In the genomic region with DNA sequence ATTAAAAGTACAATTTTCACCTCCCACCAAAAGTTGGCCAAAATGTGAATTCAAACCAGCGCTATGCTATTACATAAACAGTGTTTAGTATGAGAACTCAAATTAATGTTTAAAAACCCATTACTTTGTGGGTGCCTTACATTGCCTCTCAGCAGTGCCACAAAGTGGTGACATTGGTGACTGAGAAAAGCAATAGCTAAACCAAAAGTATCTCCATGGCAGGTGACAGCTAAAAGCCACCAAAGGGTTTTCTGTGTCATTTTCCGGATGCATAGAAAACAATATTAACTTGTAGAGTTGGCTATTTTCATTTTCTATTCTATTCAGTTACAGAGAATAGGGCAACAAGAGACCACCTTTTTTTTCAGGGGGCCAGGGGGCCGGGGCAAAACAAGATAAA, we compare ENCODE assay signal across 19 cellular contexts.
"Had no signal": no experiment of that assay in that cellular context is flagged by ENCODE, and none has a peak within 500 bp of the region (broad histone marks: within the 10 kb centered on the region; RNA-seq: fewer than 3 reads in every experiment).

No MANE protein-coding gene starts in this region.

- ATAC-seq: effector memory CD8-positive, alpha-beta T cell; gastrocnemius medialis; left cardiac atrium; lower lobe of right lung; natural killer cell had no signal

- H3K4me3 ChIP-seq: esophagus muscularis mucosa, gastrocnemius medialis, left ventricle myocardium inferior, lower lobe of right lung, ovary, right atrium auricular region, sigmoid colon, skin epidermis, stomach, uterus had no signal

- DNase-seq: effector memory CD8-positive, alpha-beta T cell; gastrocnemius medialis; glutamatergic neuron; immature natural killer cell; left cardiac atrium; left ventricle myocardium inferior; lower lobe of right lung; natural killer cell; ovary; sigmoid colon; stimulated activated CD4-positive, alpha-beta T cell treated with anti-CD3 and anti-CD28 coated beads, Interleukin-12 subunit alpha, Interleukin-12 subunit beta, amount 100 ng/mL, for 4 hours; stimulated activated naive CD4-positive, alpha-beta T cell; stomach; substantia nigra; uterus had no signal

- H3K27ac ChIP-seq: epithelial cell of prostate, esophagus muscularis mucosa, gastrocnemius medialis, left ventricle myocardium inferior, lower lobe of right lung, ovary, right atrium auricular region, sigmoid colon, skin epidermis, stomach, uterus had no signal

- H3K36me3 ChIP-seq: esophagus muscularis mucosa, gastrocnemius medialis, left ventricle myocardium inferior, lower lobe of right lung, ovary, right atrium auricular region, sigmoid colon, stomach, uterus had no signal

- H3K9me3 ChIP-seq: esophagus muscularis mucosa, gastrocnemius medialis, left ventricle myocardium inferior, lower lobe of right lung, ovary, right atrium auricular region, sigmoid colon, stomach, uterus had no signal

- H3K4me1 ChIP-seq: esophagus muscularis mucosa, gastrocnemius medialis, left ventricle myocardium inferior, lower lobe of right lung, right atrium auricular region, sigmoid colon, stomach, uterus had no signal

- H3K27me3 ChIP-seq: esophagus muscularis mucosa, gastrocnemius medialis, ovary, right atrium auricular region, sigmoid colon, stomach, uterus had no signal
